ENCODE assay signal across 18 cellular contexts in the genomic region with DNA sequence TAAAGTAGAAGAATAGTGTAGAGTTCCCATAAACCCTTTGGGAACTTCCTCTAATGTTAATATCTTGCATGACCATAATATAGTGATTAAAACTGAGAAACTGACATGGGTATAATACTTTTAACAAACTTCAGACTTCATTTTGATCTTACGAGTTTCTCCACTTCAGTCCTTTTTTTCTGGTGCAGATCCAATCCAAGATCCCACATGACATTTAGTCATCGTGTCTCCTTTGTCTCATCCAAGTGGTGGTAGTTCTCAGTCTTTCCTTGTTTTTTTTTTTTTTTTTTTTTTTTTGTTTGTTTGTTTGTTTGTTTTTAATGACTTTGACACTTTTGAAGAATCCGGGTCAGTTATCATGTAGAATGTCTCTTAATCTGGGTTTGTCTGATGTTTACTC.
"Had no signal": no experiment of that assay in that cellular context is flagged by ENCODE, and none has a peak within 500 bp of the region (broad histone marks: within the 10 kb centered on the region; RNA-seq: fewer than 3 reads in every experiment).

No MANE protein-coding gene starts in this region.

- H3K36me3 ChIP-seq: neutrophil, suprapubic skin, thyroid gland had no signal

- H3K27me3 ChIP-seq: neutrophil, thyroid gland had no signal

- H3K27ac ChIP-seq: coronary artery, foreskin keratinocyte, neutrophil, psoas muscle, suprapubic skin, thyroid gland had no signal

- H3K4me1 ChIP-seq: foreskin keratinocyte, psoas muscle, thyroid gland had no signal

- H3K9me3 ChIP-seq: mucosa of descending colon, neutrophil, psoas muscle, suprapubic skin, thyroid gland had no signal

- DNase-seq: effector CD4-positive, alpha-beta T cell; endodermal cell; foreskin keratinocyte; immature natural killer cell; left colon; mucosa of descending colon; naive thymus-derived CD8-positive, alpha-beta T cell; psoas muscle; retina; small intestine; stimulated activated CD4-positive, alpha-beta T cell treated with anti-CD3 and anti-CD28 coated beads, Interleukin-12 subunit alpha, Interleukin-12 subunit beta, amount 100 ng/mL, for 4 hours; stimulated activated naive CD4-positive, alpha-beta T cell treated with Interleukin-2 at 50 U/mL for 16 hours; thyroid gland had no signal

- H3K4me3 ChIP-seq: coronary artery, mucosa of descending colon, psoas muscle, suprapubic skin, thyroid gland had no signal

- FAIRE-seq: small intestine, urothelium cell line had no signal

- ATAC-seq: foreskin keratinocyte; naive thymus-derived CD8-positive, alpha-beta T cell; psoas muscle; sciatic nerve had no signal
